ENCODE assay signal across 1 cellular context in genomic region chr11:69231466-69232018, GRCh38.
TF ChIP-seq lines count a peak whose summit lies in the region.

No MANE protein-coding gene starts in this region.

TF ChIP-seq in K562, 482 proteins besides CTCF, POLR2A, EP300 and RAD21 (continued from another document):
- TF ChIP-seq MGA (IDR thresholded peaks at IDR 0.05) (peak; percentile 58), BDP1 (IDR thresholded peaks at IDR 0.05; ENCODE audit: insufficient read depth, insufficient read length) (no peak), ZNF146 (CRISPR knock-in tag; IDR thresholded peaks at IDR 0.05; ENCODE audit: unreplicated experiment) (no peak), ZNF318 (IDR thresholded peaks at IDR 0.05; ENCODE audit: borderline replicate concordance in 1 of 2, low read depth in 1 of 2) (no peak), RAD51 (IDR thresholded peaks at IDR 0.05; ENCODE audit: borderline replicate concordance, low read depth) (peak; percentile 64; the same call in 1 of the 2 replicates), TCF15 (CRISPR knock-in tag; IDR thresholded peaks at IDR 0.05) (no peak), CBX5 (IDR thresholded peaks at IDR 0.05; ENCODE audit: borderline replicate concordance, low read depth) (no peak), SRSF3 (IDR thresholded peaks at IDR 0.05; ENCODE audit: insufficient read depth, low read length) (no peak)
- TF ChIP-seq, protein P1, sequence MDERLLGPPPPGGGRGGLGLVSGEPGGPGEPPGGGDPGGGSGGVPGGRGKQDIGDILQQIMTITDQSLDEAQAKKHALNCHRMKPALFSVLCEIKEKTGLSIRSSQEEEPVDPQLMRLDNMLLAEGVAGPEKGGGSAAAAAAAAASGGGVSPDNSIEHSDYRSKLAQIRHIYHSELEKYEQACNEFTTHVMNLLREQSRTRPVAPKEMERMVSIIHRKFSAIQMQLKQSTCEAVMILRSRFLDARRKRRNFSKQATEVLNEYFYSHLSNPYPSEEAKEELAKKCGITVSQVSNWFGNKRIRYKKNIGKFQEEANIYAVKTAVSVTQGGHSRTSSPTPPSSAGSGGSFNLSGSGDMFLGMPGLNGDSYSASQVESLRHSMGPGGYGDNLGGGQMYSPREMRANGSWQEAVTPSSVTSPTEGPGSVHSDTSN (CRISPR knock-in tag; IDR thresholded peaks at IDR 0.05; ENCODE audit: low read depth): no peak
- TF ChIP-seq, protein P1 (tag; conservative IDR thresholded peaks at IDR 0.05; ENCODE audit: low read depth): no peak
- TF ChIP-seq, protein P2, sequence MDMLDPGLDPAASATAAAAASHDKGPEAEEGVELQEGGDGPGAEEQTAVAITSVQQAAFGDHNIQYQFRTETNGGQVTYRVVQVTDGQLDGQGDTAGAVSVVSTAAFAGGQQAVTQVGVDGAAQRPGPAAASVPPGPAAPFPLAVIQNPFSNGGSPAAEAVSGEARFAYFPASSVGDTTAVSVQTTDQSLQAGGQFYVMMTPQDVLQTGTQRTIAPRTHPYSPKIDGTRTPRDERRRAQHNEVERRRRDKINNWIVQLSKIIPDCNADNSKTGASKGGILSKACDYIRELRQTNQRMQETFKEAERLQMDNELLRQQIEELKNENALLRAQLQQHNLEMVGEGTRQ (CRISPR knock-in tag; IDR thresholded peaks at IDR 0.05): peak; percentile 74
TF ChIP-seq in K562: peak in this region for 4.
